17 cellular contexts compared by ENCODE assay signal in genomic region chr20:64090165-64090564, GRCh38. TPM values are rescaled to one million over a fixed set of nuclear protein-coding genes. Genes with fewer than 3 reads are reported as not detected.
DNase-seq lines count a peak whose midpoint lies in the region; ATAC-seq and TF ChIP-seq lines count a peak whose summit lies in the region.
"Had no signal": no experiment of that assay in that cellular context is flagged by ENCODE, and none has a peak within 500 bp of the region (broad histone marks: within the 10 kb centered on the region; RNA-seq: fewer than 3 reads in every experiment).

No MANE protein-coding gene starts in this region.

- DNase-seq in BE2C (peak; percentile 61), ELR (ENCODE audit: low read depth) (peak; percentile 50), SK-MEL-5 (ENCODE audit: low read depth, low spot score) (peak; percentile 34), left kidney (ENCODE audit: low read depth, low spot score) (peak; percentile 63), RKO (ENCODE audit: low spot score) (no peak), NOMO-1 treated with dmso at 0.1 percent for 144 hours (lab: John Stamatoyannopoulos, UW; ENCODE audit: unreplicated experiment) (no peak)
- DNase-seq: adrenal gland; colonic mucosa; lower lobe of right lung; naive thymus-derived CD4-positive, alpha-beta T cell; NCI-H226 had no signal

- ATAC-seq in HG03469 (IDR thresholded peaks at IDR 0.05; ENCODE audit: unreplicated experiment) = no peak
- ATAC-seq: activated T-helper 17 cell treated with anti-CD3 and anti-CD28 coated beads, Interleukin-2, amount 50 U/mL, for 72 hours; gastroesophageal sphincter; naive thymus-derived CD4-positive, alpha-beta T cell had no signal

- H3K4me1 ChIP-seq in BE2C = peaks cover 15% of the 10 kb centered on the region
- H3K4me1 ChIP-seq: adrenal gland, colonic mucosa, gastroesophageal sphincter, lower lobe of right lung, right atrium auricular region had no signal

- no peak overlapping the region for H3K4me3 ChIP-seq in BE2C (ENCODE audit: low read depth, low read length)
- H3K4me3 ChIP-seq: adrenal gland, colonic mucosa, gastroesophageal sphincter, lower lobe of right lung, right atrium auricular region had no signal

- no peaks in the 10 kb centered on the region for H3K9me3 ChIP-seq in BE2C
- H3K9me3 ChIP-seq: adrenal gland, colonic mucosa, lower lobe of right lung, right atrium auricular region had no signal

- no peaks in the 10 kb centered on the region for H3K36me3 ChIP-seq in BE2C
- H3K36me3 ChIP-seq: adrenal gland, colonic mucosa, gastroesophageal sphincter, lower lobe of right lung, right atrium auricular region had no signal

- no peaks in the 10 kb centered on the region; the same call in 1 of the 2 replicates for H3K27me3 ChIP-seq in BE2C
- H3K27me3 ChIP-seq: adrenal gland, right atrium auricular region had no signal

- TF ChIP-seq CTCF in BE2C (IDR thresholded peaks at IDR 0.05; ENCODE audit: low read depth, low read length) = no peak

- in situ Hi-C loops in SK-MEL-5 (cut with HindIII; ENCODE audit: low pct_unique_long_range_greater_than_20kb, low sequenced_read_pairs) = no loop called here

RNA-seq across cellular contexts. Expression of gene LKAAEAR1, which starts 6.0 kb away (rescaled TPM):
- 1.0 TPM for polyA plus RNA-seq in BE2C (2012; ENCODE audit: insufficient read depth, insufficient read length, low read depth)
- 1.1 TPM in 1 of 2 replicates, not detected in the other for total RNA-seq in SK-MEL-5 (2014; rRNA removed; shearing (Covaris generic))
- 0.60 TPM in 1 of 2 replicates, not detected in the other for polyA plus RNA-seq in SK-MEL-5 (2015; cell fraction: cytosol; rRNA removed)
- polyA plus RNA-seq in SK-MEL-5 (2015; cell fraction: nucleus; rRNA removed) = not detected in 2 replicates
- total RNA-seq: colonic mucosa, M059J, right atrium auricular region, subcutaneous adipose tissue had no signal

RNA-seq across cellular contexts. Expression of gene OPRL1, which starts 10.3 kb away (rescaled TPM):
- polyA plus RNA-seq in BE2C (2012; ENCODE audit: insufficient read depth, insufficient read length, low read depth) = 2.7 TPM
- 2.1 and 3.2 TPM in 2 replicates for total RNA-seq in SK-MEL-5 (2014; rRNA removed; shearing (Covaris generic))
- 3.1 and 3.3 TPM in 2 replicates for polyA plus RNA-seq in SK-MEL-5 (2015; cell fraction: cytosol; rRNA removed)
- 2.1 and 2.5 TPM in 2 replicates for polyA plus RNA-seq in SK-MEL-5 (2015; cell fraction: nucleus; rRNA removed)

RNA-seq across cellular contexts. Expression of gene RGS19, which starts 10.8 kb away (rescaled TPM):
- 31.1 TPM for polyA plus RNA-seq in BE2C (2012; ENCODE audit: insufficient read depth, insufficient read length, low read depth)
- total RNA-seq in SK-MEL-5 (2014; rRNA removed; shearing (Covaris generic)) = 28.7 and 31.4 TPM in 2 replicates
- polyA plus RNA-seq in SK-MEL-5 (2015; cell fraction: cytosol; rRNA removed) = 35.8 and 36.3 TPM in 2 replicates
- 15.2 and 15.8 TPM in 2 replicates for polyA plus RNA-seq in SK-MEL-5 (2015; cell fraction: nucleus; rRNA removed)

RNA-seq across cellular contexts. Expression of gene NPBWR2, which starts 17.2 kb away (rescaled TPM):
- polyA plus RNA-seq in BE2C (2012; ENCODE audit: insufficient read depth, insufficient read length, low read depth) = 0.76 TPM
- not detected in 2 replicates for total RNA-seq in SK-MEL-5 (2014; rRNA removed; shearing (Covaris generic))
- polyA plus RNA-seq in SK-MEL-5 (2015; cell fraction: cytosol; rRNA removed) = not detected in 2 replicates
- polyA plus RNA-seq in SK-MEL-5 (2015; cell fraction: nucleus; rRNA removed) = not detected in 2 replicates
- total RNA-seq: activated T-helper 17 cell treated with anti-CD3 and anti-CD28 coated beads, Interleukin-2, amount 50 U/mL, for 72 hours; colonic mucosa; gastroesophageal sphincter; lower lobe of right lung; M059J; naive thymus-derived CD4-positive, alpha-beta T cell; right atrium auricular region; subcutaneous adipose tissue had no signal
- polyA plus RNA-seq: naive thymus-derived CD4-positive, alpha-beta T cell had no signal

RNA-seq across cellular contexts. Expression of gene TCEA2, which starts 27.2 kb away (rescaled TPM):
- polyA plus RNA-seq in BE2C (2012; ENCODE audit: insufficient read depth, insufficient read length, low read depth) = 202 TPM
- total RNA-seq in SK-MEL-5 (2014; rRNA removed; shearing (Covaris generic)) = 6.8 and 9.8 TPM in 2 replicates
- polyA plus RNA-seq in SK-MEL-5 (2015; cell fraction: cytosol; rRNA removed) = 18.1 and 21.2 TPM in 2 replicates
- 36.8 and 59.2 TPM in 2 replicates for polyA plus RNA-seq in SK-MEL-5 (2015; cell fraction: nucleus; rRNA removed)

Comparison
In these comparisons a context has a peak if more than half of its experiments do, and no peak if none do; other contexts are left out.
1. DNase-seq: peak in BE2C (single experiment), ELR (single experiment), SK-MEL-5 (single experiment) and left kidney (single experiment); none in RKO (single experiment) and NOMO-1 treated with dmso at 0.1 percent for 144 hours (single experiment).